Comparison of ENCODE assay signal across 8 cellular contexts in genomic region chr10:5292196-5292735, GRCh38.
DNase-seq lines count a peak whose midpoint lies in the region; ATAC-seq lines count a peak whose summit lies in the region.

No MANE protein-coding gene starts in this region.

- H3K4ac ChIP-seq in mesenchymal stem cell (ENCODE audit: low read depth in 1 of 2, low read length in 2 of 2), result peak overlapping the region; percentile 92 to 99

- no peak for ATAC-seq in GM18909 (IDR thresholded peaks at IDR 0.05; ENCODE audit: poor library complexity, unreplicated experiment)
- ATAC-seq in GM21367 (IDR thresholded peaks at IDR 0.05; ENCODE audit: unreplicated experiment), result no peak

- H3K27me3 ChIP-seq in BLaER1 treated with 17β-estradiol and CSF1 and Interleukin-3, amounts not matched to agents 10 nM and 100 nM, result no peaks in the 10 kb centered on the region
- H3K27me3 ChIP-seq in mesenchymal stem cell (ENCODE audit: control insufficient read depth in 1 of 2, insufficient read depth in 1 of 2, low read length in 2 of 2), result no peaks in the 10 kb centered on the region

- H2BK15ac ChIP-seq in mesenchymal stem cell (ENCODE audit: low read depth, poor library complexity, severe bottlenecking), result peak overlapping the region; percentile 95

- H2AK5ac ChIP-seq in mesenchymal stem cell (ENCODE audit: low read length, severe bottlenecking), result no peak overlapping the region

- H4K8ac ChIP-seq in mesenchymal stem cell (ENCODE audit: low read length), result peak overlapping the region; percentile 96

- H3K4me3 ChIP-seq in BLaER1 treated with 17β-estradiol and CSF1 and Interleukin-3, amounts not matched to agents 10 nM and 100 nM, result peak overlapping the region in 6 of 10 experiments; percentile 1 to 48 (median 33); a peak in 8 of 20 replicates
- H3K4me3 ChIP-seq in mesenchymal stem cell (ENCODE audit: insufficient read depth in 1 of 2, low read depth in 1 of 2, low read length in 2 of 2), result peak overlapping the region in 1 of 2 experiments; percentile 12

- H3K36me3 ChIP-seq in BLaER1 treated with 17β-estradiol and CSF1 and Interleukin-3, amounts not matched to agents 10 nM and 100 nM, result peaks cover 0 to 7% (median 0%) of the 10 kb centered on the region in 11 experiments; a peak in 1 of 22 replicates
- no peaks in the 10 kb centered on the region for H3K36me3 ChIP-seq in mesenchymal stem cell (ENCODE audit: control insufficient read depth in 1 of 2, insufficient read depth in 2 of 2, low read depth in 1 of 2, low read length in 2 of 2)

- H3K4me2 ChIP-seq in BLaER1 treated with 17β-estradiol and CSF1 and Interleukin-3, amounts not matched to agents 10 nM and 100 nM, result peak overlapping the region; percentile 52 to 85 (median 77)
- H3K4me2 ChIP-seq in mesenchymal stem cell (ENCODE audit: low read length, poor library complexity, severe bottlenecking), result no peak overlapping the region

- no peak overlapping the region for H2BK5ac ChIP-seq in mesenchymal stem cell (ENCODE audit: low read depth, low read length, poor library complexity, severe bottlenecking)

- peak overlapping the region; percentile 88 for H2BK120ac ChIP-seq in mesenchymal stem cell (ENCODE audit: low read depth, low read length)

- no peaks in the 10 kb centered on the region for H4K20me1 ChIP-seq in BLaER1 treated with 17β-estradiol and CSF1 and Interleukin-3, amounts not matched to agents 10 nM and 100 nM

- peak overlapping the region; percentile 78 to 99 (median 94) for H3K27ac ChIP-seq in BLaER1 treated with 17β-estradiol and CSF1 and Interleukin-3, amounts not matched to agents 10 nM and 100 nM
- no peak overlapping the region for H3K27ac ChIP-seq in mesenchymal stem cell (ENCODE audit: low read length, poor library complexity, severe bottlenecking)

- peak overlapping the region; percentile 80 to 92 for H3K18ac ChIP-seq in mesenchymal stem cell (ENCODE audit: low read depth in 1 of 2, low read length in 2 of 2)

- peaks cover 0 to 69% (median 13%) of the 10 kb centered on the region in 11 experiments; a peak in 15 of 22 replicates for H3K9me3 ChIP-seq in BLaER1 treated with 17β-estradiol and CSF1 and Interleukin-3, amounts not matched to agents 10 nM and 100 nM (replicated peaks in 1 of 11)
- no peaks in the 10 kb centered on the region for H3K9me3 ChIP-seq in mesenchymal stem cell (ENCODE audit: control insufficient read depth, low read length)

- peak overlapping the region; percentile 45 to 85 (median 74) for H3K9ac ChIP-seq in BLaER1 treated with 17β-estradiol and CSF1 and Interleukin-3, amounts not matched to agents 10 nM and 100 nM
- H3K9ac ChIP-seq in mesenchymal stem cell (ENCODE audit: low read length), result peak overlapping the region; percentile 44

- H3K4me1 ChIP-seq in BLaER1 treated with 17β-estradiol and CSF1 and Interleukin-3, amounts not matched to agents 10 nM and 100 nM, result peaks cover 27 to 82% (median 61%) of the 10 kb centered on the region in 10 experiments
- H3K4me1 ChIP-seq in mesenchymal stem cell (ENCODE audit: control insufficient read depth, insufficient read depth, low read depth, low read length), result peaks cover 6% of the 10 kb centered on the region

- H2BK12ac ChIP-seq in mesenchymal stem cell (ENCODE audit: low read length in 2 of 2), result peak overlapping the region; percentile 92 to 98

- H3K23ac ChIP-seq in mesenchymal stem cell (ENCODE audit: low read length in 2 of 2), result peak overlapping the region in 1 of 2 experiments; percentile 98

- H4K91ac ChIP-seq in mesenchymal stem cell (ENCODE audit: low read length), result peak overlapping the region; percentile 97

- no peaks in the 10 kb centered on the region for H3K79me1 ChIP-seq in mesenchymal stem cell (replicated peaks; ENCODE audit: low read length, poor library complexity, severe bottlenecking)

- DNase-seq in NCI-H460 (ENCODE audit: extremely low read depth, low read depth) (peak; percentile 42), mesenchymal stem cell (no peak), NCI-H187 (lab: John Stamatoyannopoulos, UW) (no peak)
- DNase-seq in activated T-helper 9 cell treated with anti-CD3 and anti-CD28 coated beads, Interleukin-2, amount 50 U/mL, for 16 hours (ENCODE audit: low read depth), result peak; percentile 5
- no peak for DNase-seq in activated CD8-positive, alpha-beta memory T cell treated with anti-CD3 and anti-CD28 coated beads, Interleukin-2, amount 50 U/mL, for 48 hours

- WGBS in mesenchymal stem cell, result 69% methylated on average over 6 of the region's 7 CpGs

- H3K14ac ChIP-seq in mesenchymal stem cell (ENCODE audit: low read length in 2 of 2), result peak overlapping the region; percentile 17 to 75

- H2AFZ ChIP-seq in mesenchymal stem cell (ENCODE audit: low read depth, low read length), result peak overlapping the region; percentile 39

Comparison
In these comparisons a context has a peak if more than half of its experiments do, and no peak if none do; other contexts are left out.
1. DNase-seq: peak in NCI-H460 (single experiment) and activated T-helper 9 cell treated with anti-CD3 and anti-CD28 coated beads, Interleukin-2, amount 50 U/mL, for 16 hours (single experiment); none in mesenchymal stem cell (single experiment), NCI-H187 (0 of 2) and activated CD8-positive, alpha-beta memory T cell treated with anti-CD3 and anti-CD28 coated beads, Interleukin-2, amount 50 U/mL, for 48 hours (single experiment).